Comparison of ENCODE assay signal across 9 cellular contexts in genomic region chr6:116847234-116847633, GRCh38. TPM values are rescaled to one million over a fixed set of nuclear protein-coding genes. Genes with fewer than 3 reads are reported as not detected.
DNase-seq lines count a peak whose midpoint lies in the region; ATAC-seq lines count a peak whose summit lies in the region.
"Had no signal": no experiment of that assay in that cellular context is flagged by ENCODE, and none has a peak within 500 bp of the region (broad histone marks: within the 10 kb centered on the region; RNA-seq: fewer than 3 reads in every experiment).

No MANE protein-coding gene starts in this region.

- CTCF ChIA-PET in activated CD4-positive, alpha-beta T cell treated with anti-CD3 and anti-CD28 coated beads for 36 hours (lab: Charles Lee), result interaction anchor here (0.7 to 2.4 kb wide), 3 partner anchors 23 to 490 kb away, joined by 3 to 10 read pairs (median 3); no protein-coding TSS in a partner anchor

- no peaks in the 10 kb centered on the region for H3K36me3 Mint-ChIP-seq in activated CD4-positive, alpha-beta T cell treated with anti-CD3 and anti-CD28 coated beads for 36 hours (ENCODE audit: low read depth)

- peaks cover 7% of the 10 kb centered on the region for H3K27me3 Mint-ChIP-seq in activated CD4-positive, alpha-beta T cell treated with anti-CD3 and anti-CD28 coated beads for 36 hours

- intact Hi-C loops in activated CD4-positive, alpha-beta T cell treated with anti-CD3 and anti-CD28 coated beads for 36 hours (cut with DNase I, micrococcal nuclease), result loop anchor here (2.0 to 10.0 kb wide), 3 partner anchors 212 to 310 kb away; no protein-coding TSS in a partner anchor

- DNase-seq in CD1c-positive myeloid dendritic cell (ENCODE audit: extremely low spot score) (peak; percentile 20), NCI-H345 treated with DMSO at 0.1 percent for 48 hours (lab: John Stamatoyannopoulos, UW; ENCODE audit: unreplicated experiment) (peak; percentile 14), dedifferentiated amniotic fluid mesenchymal stem cell (ENCODE audit: extremely low spot score) (peak; percentile 61), pons (ENCODE audit: low spot score) (peak; percentile 54), ecto neural progenitor cell (ENCODE audit: low spot score) (no peak), cortex of kidney (lab: John Stamatoyannopoulos, UW) (no peak)
- DNase-seq in activated CD4-positive, alpha-beta T cell treated with anti-CD3 and anti-CD28 coated beads for 36 hours, result no peak

- POLR2A ChIA-PET in activated CD4-positive, alpha-beta T cell treated with anti-CD3 and anti-CD28 coated beads for 36 hours (lab: Charles Lee), result no interaction called here

- H3K4me1 Mint-ChIP-seq in activated CD4-positive, alpha-beta T cell treated with anti-CD3 and anti-CD28 coated beads for 36 hours, result no peaks in the 10 kb centered on the region

- H3K9me3 Mint-ChIP-seq in activated CD4-positive, alpha-beta T cell treated with anti-CD3 and anti-CD28 coated beads for 36 hours (ENCODE audit: low read depth), result no peaks in the 10 kb centered on the region

- H3K4me3 Mint-ChIP-seq in activated CD4-positive, alpha-beta T cell treated with anti-CD3 and anti-CD28 coated beads for 36 hours, result no peak overlapping the region

- peak; percentile 63 for ATAC-seq in GM21786 (IDR thresholded peaks at IDR 0.05; ENCODE audit: unreplicated experiment)
- ATAC-seq in activated CD4-positive, alpha-beta T cell treated with anti-CD3 and anti-CD28 coated beads for 36 hours, result no peak

- H3K27ac Mint-ChIP-seq in activated CD4-positive, alpha-beta T cell treated with anti-CD3 and anti-CD28 coated beads for 36 hours, result no peak overlapping the region

RNA-seq across cellular contexts. Expression of gene GPRC6A, which starts 18.4 kb away (rescaled TPM):
- total RNA-seq in activated CD4-positive, alpha-beta T cell treated with anti-CD3 and anti-CD28 coated beads for 36 hours, result not detected
- total RNA-seq: glomerular endothelial cell had no signal

RNA-seq across cellular contexts. Expression of gene RFX6, which starts 29.8 kb away (rescaled TPM):
- not detected for total RNA-seq in activated CD4-positive, alpha-beta T cell treated with anti-CD3 and anti-CD28 coated beads for 36 hours
- total RNA-seq: glomerular endothelial cell had no signal

Comparison
In these comparisons a context has a peak if more than half of its experiments do, and no peak if none do; other contexts are left out.
1. DNase-seq: peak in CD1c-positive myeloid dendritic cell (single experiment), NCI-H345 treated with DMSO at 0.1 percent for 48 hours (single experiment), dedifferentiated amniotic fluid mesenchymal stem cell (single experiment) and pons (single experiment); none in ecto neural progenitor cell (single experiment), activated CD4-positive, alpha-beta T cell treated with anti-CD3 and anti-CD28 coated beads for 36 hours (single experiment) and cortex of kidney (single experiment).